36 cellular contexts compared by ENCODE assay signal in genomic region chr7:140025814-140026433, GRCh38. TPM values are rescaled to one million over a fixed set of nuclear protein-coding genes. Genes with fewer than 3 reads are reported as not detected.
DNase-seq lines count a peak whose midpoint lies in the region; ATAC-seq, FAIRE-seq and TF ChIP-seq lines count a peak whose summit lies in the region.
"Had no signal": no experiment of that assay in that cellular context is flagged by ENCODE, and none has a peak within 500 bp of the region (broad histone marks: within the 10 kb centered on the region; RNA-seq: fewer than 3 reads in every experiment).

No MANE protein-coding gene starts in this region.

- no peak for TF ChIP-seq RAD21 in H1 (IDR thresholded peaks at IDR 0.05 in 1 of 2, conservative IDR thresholded peaks at IDR 0.05 in 1 of 2; ENCODE audit: low read depth in 2 of 2, low read length in 2 of 2)

- DNase-seq in stimulated activated naive CD8-positive, alpha-beta T cell treated with anti-CD3 and anti-CD28 coated beads, Interleukin-15, Interleukin-2, amounts not matched to agents 100 U/mL and 50 U/mL, for 24 hours, result no peak
- no peak for DNase-seq in stimulated activated naive CD8-positive, alpha-beta T cell treated with anti-CD3 and anti-CD28 coated beads, Interleukin-15, amount 100 ng/mL, for 72 hours
- DNase-seq in H1 (ENCODE audit: low read depth in 1 of 2, low spot score in 2 of 2), result no peak
- DNase-seq in neural crest cell (ENCODE audit: low read depth, low spot score), result no peak
- no peak for DNase-seq in neuronal stem cell (ENCODE audit: low spot score)
- no peak for DNase-seq in aorta
- DNase-seq in C1 segment of cervical spinal cord (lab: John Stamatoyannopoulos, UW), result no peak
- DNase-seq: 8988T; ACHN; AML-193; BE2C; Caco-2; Calu3; CD4-positive, alpha-beta memory T cell; CD4-positive, alpha-beta T cell; CD4-positive, CD25-positive, alpha-beta regulatory T cell; CD8-positive, alpha-beta memory T cell; CD8-positive, alpha-beta T cell; COR-L47; DMS 273 treated with DMSO at 0.1 percent for 48 hours; DMS153; DMS53; DMS79; DMS79 treated with DMSO at 0.1 percent for 48 hours; DND-41; EL had no signal

- no peak for FAIRE-seq in H1 (lab: Jason Lieb, UNC)
- FAIRE-seq: A204.1, A549, D721Med had no signal

- TF ChIP-seq CTCF in H1 (IDR thresholded peaks at IDR 0.05; ENCODE audit: control extremely low read depth in 1 of 3, insufficient read depth in 1 of 3, low read depth in 1 of 3, low read length in 3 of 3), result no peak
- no peak for TF ChIP-seq CTCF in neural crest cell (conservative IDR thresholded peaks at IDR 0.05)

- no peaks in the 10 kb centered on the region for H3K23me2 ChIP-seq in H1 (ENCODE audit: low read depth, low read length)

- H3K23ac ChIP-seq in H1 (ENCODE audit: insufficient read length) (no peak overlapping the region), neuronal stem cell (ENCODE audit: low read depth, low read length, poor library complexity) (peak overlapping the region; percentile 48)

- no peak for TF ChIP-seq POLR2A in H1 (IDR thresholded peaks at IDR 0.05; ENCODE audit: control extremely low read depth in 1 of 2, low read depth in 2 of 2, low read length in 2 of 2)

- H3K9ac ChIP-seq in H1 (replicated peaks in 1 of 4; ENCODE audit: extremely low read depth in 1 of 4, low read depth in 3 of 4, low read length in 3 of 4), result no peak overlapping the region
- H3K9ac ChIP-seq in neuronal stem cell (ENCODE audit: low read depth, low read length, poor library complexity), result no peak overlapping the region
- H3K9ac ChIP-seq: BLaER1; BLaER1 treated with 17β-estradiol and CSF1 and Interleukin-3, amounts not matched to agents 10 nM and 100 nM had no signal

- H3K36me3 Mint-ChIP-seq in neural crest cell (ENCODE audit: low read depth), result no peaks in the 10 kb centered on the region

- H3K18ac ChIP-seq in H1 (ENCODE audit: extremely low read depth, low read length) (no peak overlapping the region), neuronal stem cell (ENCODE audit: low read length) (peak overlapping the region; percentile 51)

- peak; percentile 17 for ATAC-seq in stimulated activated naive CD8-positive, alpha-beta T cell treated with anti-CD3 and anti-CD28 coated beads, Interleukin-15, Interleukin-2, amounts not matched to agents 100 U/mL and 50 U/mL, for 24 hours
- no peak for ATAC-seq in stimulated activated naive CD8-positive, alpha-beta T cell treated with anti-CD3 and anti-CD28 coated beads, Interleukin-15, amount 100 ng/mL, for 72 hours
- ATAC-seq in SK-N-SH treated with all-trans-retinoic acid at 6 μM for 48 hours, result no peak
- no peak for ATAC-seq in aorta (ENCODE audit: low FRiP score)
- ATAC-seq: A549; CD8-positive, alpha-beta T cell had no signal

- H3K14ac ChIP-seq in H1 (ENCODE audit: insufficient read length) (no peak overlapping the region), neuronal stem cell (ENCODE audit: low read length) (peak overlapping the region; percentile 95)

- 90% methylated on average over 11 of the region's 12 CpGs; no CpG with 5 or more reads in 1 of the 2 experiments for WGBS in H1 (ENCODE audit: extremely low coverage in 1 of 2, insufficient coverage in 1 of 2, insufficient read length in 1 of 2, insufficient replicate concordance in 2 of 2, low coverage in 1 of 2, low lambda C conversion rate in 2 of 2, missing lambda C conversion rate in 1 of 2), 2 experiments
- no CpG with 5 or more reads among the region's 12 CpGs for WGBS in neuronal stem cell (ENCODE audit: extremely low coverage in 2 of 2, insufficient read length in 2 of 2, insufficient replicate concordance in 1 of 2), 2 donors
- 91 to 92% methylated on average over 12 of the region's 12 CpGs for WGBS in aorta, 2 donors

- intact Hi-C loops in aorta (cut with DNase I), result no loop called here

- no peak overlapping the region for H4K5ac ChIP-seq in H1 (ENCODE audit: insufficient read length, low read depth, low read length)

- H2AFZ ChIP-seq in H1 (ENCODE audit: low read length) (no peak overlapping the region), neuronal stem cell (ENCODE audit: low read length) (no peak overlapping the region)

- H3K36me3 ChIP-seq in H1 (ENCODE audit: control insufficient read depth in 2 of 4, insufficient read depth in 4 of 4, low read length in 3 of 4) (no peaks in the 10 kb centered on the region), neuronal stem cell (replicated peaks in 1 of 2; ENCODE audit: control insufficient read depth in 2 of 2, insufficient read depth in 2 of 2, low read length in 2 of 2) (no peaks in the 10 kb centered on the region), aorta (ENCODE audit: control insufficient read depth in 1 of 2, insufficient read depth in 2 of 2, low read length in 1 of 2) (peaks cover 0 to 4% of the 10 kb centered on the region in 2 donors)
- H3K36me3 ChIP-seq: BE2C had no signal

- H3K27me3 ChIP-seq in H1 (replicated peaks in 1 of 4; ENCODE audit: control insufficient read depth in 3 of 4, extremely low read depth in 1 of 4, insufficient read depth in 3 of 4, low read length in 3 of 4), result no peaks in the 10 kb centered on the region
- H3K27me3 ChIP-seq in neuronal stem cell (ENCODE audit: control insufficient read depth in 3 of 3, insufficient read depth in 3 of 3, low read depth in 1 of 3, low read length in 3 of 3), result peaks cover 0 to 10% (median 0%) of the 10 kb centered on the region in 3 experiments
- no peaks in the 10 kb centered on the region for H3K27me3 ChIP-seq in aorta (ENCODE audit: control insufficient read depth in 1 of 2, insufficient read depth in 2 of 2, low read length in 1 of 2)
- H3K27me3 ChIP-seq: BE2C; BLaER1; BLaER1 treated with 17β-estradiol and CSF1 and Interleukin-3, amounts not matched to agents 10 nM and 100 nM had no signal

- H3K79me1 ChIP-seq in H1 (ENCODE audit: low read depth, low read length) (0 out of 2 replicates have a peak, but pooled peaks cover 2% of the 10 kb centered on the region), neuronal stem cell (ENCODE audit: low read depth, low read length) (no peaks in the 10 kb centered on the region)

- TF ChIP-seq EP300 in H1 (IDR thresholded peaks at IDR 0.05; ENCODE audit: borderline replicate concordance in 1 of 2, low read depth in 2 of 2, low read length in 2 of 2), result no peak

- CTCF ChIA-PET in H1 (lab: Charles Lee; ENCODE audit: partially characterized antibody), result interaction anchor here (0.8 to 1.5 kb wide), 2 partner anchors 20 to 155 kb away, joined by 4 read pairs; no protein-coding TSS in a partner anchor

- no peak overlapping the region for H2BK12ac ChIP-seq in H1 (ENCODE audit: low read depth, low read length)
- no peak overlapping the region for H2BK12ac ChIP-seq in neuronal stem cell (ENCODE audit: low read length)

- H3K9me3 Mint-ChIP-seq in stimulated activated naive CD8-positive, alpha-beta T cell treated with anti-CD3 and anti-CD28 coated beads, Interleukin-15, amount 100 ng/mL, for 72 hours, result no peaks in the 10 kb centered on the region
- no peaks in the 10 kb centered on the region for H3K9me3 Mint-ChIP-seq in neural crest cell
- H3K9me3 Mint-ChIP-seq: CD14-positive monocyte; CD4-positive, alpha-beta memory T cell; CD4-positive, alpha-beta T cell; CD4-positive, CD25-positive, alpha-beta regulatory T cell; CD8-positive, alpha-beta memory T cell; CD8-positive, alpha-beta T cell had no signal

- no peak overlapping the region for H3K4me2 ChIP-seq in H1 (ENCODE audit: insufficient read depth in 1 of 2, low read depth in 2 of 2, low read length in 2 of 2)
- no peak overlapping the region for H3K4me2 ChIP-seq in neuronal stem cell (ENCODE audit: insufficient read depth, low read length, poor library complexity, severe bottlenecking)
- H3K4me2 ChIP-seq: A549; BLaER1; BLaER1 treated with 17β-estradiol and CSF1 and Interleukin-3, amounts not matched to agents 10 nM and 100 nM had no signal

- H3K9me3 ChIP-seq in H1 (ENCODE audit: insufficient read depth in 2 of 2, low read depth in 1 of 2, low read length in 1 of 2), result no peaks in the 10 kb centered on the region
- no peaks in the 10 kb centered on the region for H3K9me3 ChIP-seq in neuronal stem cell (replicated peaks in 1 of 2; ENCODE audit: control insufficient read depth in 2 of 2, insufficient read depth in 1 of 2, low read depth in 1 of 2, low read length in 2 of 2)
- H3K9me3 ChIP-seq in aorta (ENCODE audit: control insufficient read depth, low read length), result no peaks in the 10 kb centered on the region
- H3K9me3 ChIP-seq: A549; BE2C; BLaER1; BLaER1 treated with 17β-estradiol and CSF1 and Interleukin-3, amounts not matched to agents 10 nM and 100 nM; Caco-2 had no signal

- no peaks in the 10 kb centered on the region for H3K27me3 Mint-ChIP-seq in stimulated activated naive CD8-positive, alpha-beta T cell treated with anti-CD3 and anti-CD28 coated beads, Interleukin-15, amount 100 ng/mL, for 72 hours
- H3K27me3 Mint-ChIP-seq in neural crest cell (ENCODE audit: low read depth), result no peaks in the 10 kb centered on the region
- H3K27me3 Mint-ChIP-seq: B cell; CD4-positive, alpha-beta memory T cell; CD4-positive, alpha-beta T cell; CD4-positive, CD25-positive, alpha-beta regulatory T cell; CD8-positive, alpha-beta memory T cell had no signal

- H3K4me1 ChIP-seq in H1 (replicated peaks in 1 of 4; ENCODE audit: control insufficient read depth in 3 of 4, insufficient read depth in 4 of 4, low read length in 3 of 4) (no peaks in the 10 kb centered on the region), neuronal stem cell (ENCODE audit: control insufficient read depth in 2 of 2, insufficient read depth in 1 of 2, low read depth in 1 of 2, low read length in 2 of 2) (no peaks in the 10 kb centered on the region), aorta (ENCODE audit: control insufficient read depth in 1 of 2, insufficient read depth in 2 of 2, low read length in 2 of 2) (no peaks in the 10 kb centered on the region)
- H3K4me1 ChIP-seq: A549; BE2C; BLaER1; BLaER1 treated with 17β-estradiol and CSF1 and Interleukin-3, amounts not matched to agents 10 nM and 100 nM; Caco-2 had no signal

- H3K4me3 ChIP-seq in H1 (ENCODE audit: extremely low read depth in 1 of 4, insufficient read depth in 2 of 4, low read depth in 3 of 4, low read length in 4 of 4) (no peak overlapping the region), neuronal stem cell (ENCODE audit: low read length in 2 of 2) (no peak overlapping the region), aorta (ENCODE audit: low read length in 2 of 2) (no peak overlapping the region)
- H3K4me3 ChIP-seq: A549; BLaER1; BLaER1 treated with 17β-estradiol and CSF1 and Interleukin-3, amounts not matched to agents 10 nM and 100 nM had no signal

- H2BK5ac ChIP-seq in H1 (ENCODE audit: low read depth, low read length) (no peak overlapping the region), neuronal stem cell (ENCODE audit: low read length) (no peak overlapping the region)

- no peaks in the 10 kb centered on the region for H3K4me1 Mint-ChIP-seq in stimulated activated naive CD8-positive, alpha-beta T cell treated with anti-CD3 and anti-CD28 coated beads, Interleukin-15, amount 100 ng/mL, for 72 hours
- no peaks in the 10 kb centered on the region for H3K4me1 Mint-ChIP-seq in neural crest cell
- H3K4me1 Mint-ChIP-seq: B cell, CD14-positive monocyte had no signal

- no peak overlapping the region for H3K4ac ChIP-seq in H1 (replicated peaks; ENCODE audit: insufficient read length, low read depth, low read length)
- no peak overlapping the region for H3K4ac ChIP-seq in neuronal stem cell (ENCODE audit: low read length)

- H2BK20ac ChIP-seq in H1 (ENCODE audit: low read length), result no peak overlapping the region

- POLR2A ChIA-PET in H1 (lab: Charles Lee; ENCODE audit: partially characterized antibody), result interaction anchor here (0.6 to 0.8 kb wide), 2 partner anchors 20 to 773 kb away, joined by 3 read pairs; no protein-coding TSS in a partner anchor

- no peak overlapping the region for H2AK5ac ChIP-seq in H1 (ENCODE audit: low read depth, low read length)
- H2AK5ac ChIP-seq in neuronal stem cell (ENCODE audit: low read depth, low read length), result peak overlapping the region; percentile 15

- H3K27ac ChIP-seq in H1 (ENCODE audit: low read depth, low read length) (no peak overlapping the region), neuronal stem cell (replicated peaks; ENCODE audit: low read length) (no peak overlapping the region), aorta (ENCODE audit: low read depth in 1 of 2, low read length in 2 of 2) (no peak overlapping the region)
- H3K27ac ChIP-seq: 22Rv1; A549; BLaER1; BLaER1 treated with 17β-estradiol and CSF1 and Interleukin-3, amounts not matched to agents 10 nM and 100 nM; C4-2B had no signal

- H4K91ac ChIP-seq in H1 (replicated peaks; ENCODE audit: insufficient read length, low read length), result no peak overlapping the region
- no peak overlapping the region for H4K91ac ChIP-seq in neuronal stem cell (ENCODE audit: low read depth, low read length, poor library complexity)

- no peak overlapping the region for H2BK120ac ChIP-seq in H1 (replicated peaks; ENCODE audit: low read depth, low read length)
- H2BK120ac ChIP-seq in neuronal stem cell (ENCODE audit: low read depth, low read length), result no peak overlapping the region

- no peaks in the 10 kb centered on the region for H3K79me2 ChIP-seq in H1 (ENCODE audit: control insufficient read depth in 1 of 2, insufficient read depth in 2 of 2, low read length in 2 of 2)

- 0 out of 2 replicates have a peak overlapping the region, but pooled peaks have one; percentile 32 for H4K8ac ChIP-seq in H1 (ENCODE audit: extremely low read depth, insufficient read depth, low read length)
- H4K8ac ChIP-seq in neuronal stem cell (ENCODE audit: low read depth, low read length), result no peak overlapping the region

- no peak overlapping the region for H3K56ac ChIP-seq in H1 (replicated peaks; ENCODE audit: insufficient read length, low read depth, low read length)

- no peaks in the 10 kb centered on the region for H4K20me1 ChIP-seq in H1 (replicated peaks in 1 of 2; ENCODE audit: control insufficient read depth in 1 of 2, insufficient read depth in 2 of 2, low read length in 2 of 2)
- H4K20me1 ChIP-seq: BLaER1 had no signal

- H3K4me3 Mint-ChIP-seq in stimulated activated naive CD8-positive, alpha-beta T cell treated with anti-CD3 and anti-CD28 coated beads, Interleukin-15, amount 100 ng/mL, for 72 hours, result no peak overlapping the region
- no peak overlapping the region for H3K4me3 Mint-ChIP-seq in neural crest cell
- H3K4me3 Mint-ChIP-seq: B cell; CD14-positive monocyte; CD4-positive, alpha-beta memory T cell; CD4-positive, alpha-beta T cell; CD4-positive, CD25-positive, alpha-beta regulatory T cell; CD8-positive, alpha-beta memory T cell; CD8-positive, alpha-beta T cell had no signal

- H2BK15ac ChIP-seq in H1 (ENCODE audit: low read length) (no peak overlapping the region), neuronal stem cell (ENCODE audit: low read length) (no peak overlapping the region)

- H3K27ac Mint-ChIP-seq in stimulated activated naive CD8-positive, alpha-beta T cell treated with anti-CD3 and anti-CD28 coated beads, Interleukin-15, amount 100 ng/mL, for 72 hours, result peak overlapping the region in 1 of 2 donors; percentile 87
- peak overlapping the region; percentile 39 for H3K27ac Mint-ChIP-seq in neural crest cell (ENCODE audit: unreplicated experiment)
- H3K27ac Mint-ChIP-seq: B cell; CD4-positive, alpha-beta T cell; CD8-positive, alpha-beta T cell had no signal

RNA-seq across cellular contexts. Expression of gene PARP12, which starts 36.8 kb away (rescaled TPM):
- total RNA-seq in H1 (2021; fragmentation: NEBNext Ultra II Directional; extraction: Animal tissue kit (Norgen Biotek cat#: 25700)), result 9.0 and 10.6 TPM in 2 replicates
- polyA plus RNA-seq in H1 (2011; rRNA removed), result 19.4 and 21.5 TPM in 2 replicates
- 15.6 TPM for polyA plus RNA-seq in H1 (2011; cell fraction: cytosol; rRNA removed)
- 29.0 TPM for polyA plus RNA-seq in H1 (2011; cell fraction: nucleus; rRNA removed)
- 9.9 to 13.6 TPM (median 12.0 TPM) in 4 replicates for polyA plus RNA-seq in H1 (2012, experiment 1 of 2)
- 7.7 TPM for polyA plus RNA-seq in H1 (2012, experiment 2 of 2)
- 5.4 TPM for polyA plus RNA-seq in H1 (2013, experiment 1 of 2)
- 5.1 TPM for polyA plus RNA-seq in H1 (2013, experiment 2 of 2)
- polyA minus RNA-seq in H1 (2011; rRNA and poly(A)+ RNA removed), result 14.6 and 21.4 TPM in 2 replicates
- polyA minus RNA-seq in H1 (2011; cell fraction: cytosol; rRNA and poly(A)+ RNA removed), result 12.9 TPM
- polyA minus RNA-seq in H1 (2011; cell fraction: nucleus; rRNA and poly(A)+ RNA removed), result 12.8 TPM
- 2.7 and 2.9 TPM in 2 replicates for total RNA-seq in neural crest cell
- 0.32 TPM for polyA plus RNA-seq in neuronal stem cell (2013, experiment 1 of 2)
- 0.43 TPM for polyA plus RNA-seq in neuronal stem cell (2013, experiment 2 of 2)
- 10 to 100 TPM; 42.6 to 43.5 TPM for total RNA-seq in aorta
- 10 to 100 TPM; 14.7 to 36.9 TPM for polyA plus RNA-seq in aorta
